ENCODE assay signal across 17 cellular contexts in genomic region chr5:98638111-98638510, GRCh38.
"Had no signal": no experiment of that assay in that cellular context is flagged by ENCODE, and none has a peak within 500 bp of the region (broad histone marks: within the 10 kb centered on the region; RNA-seq: fewer than 3 reads in every experiment).

No MANE protein-coding gene starts in this region.

- H3K4me3 ChIP-seq: adrenal gland, breast epithelium, colonic mucosa, dorsolateral prefrontal cortex, gastrocnemius medialis, spleen, thoracic aorta had no signal

- H3K9me3 ChIP-seq: adrenal gland, breast epithelium, colonic mucosa, gastrocnemius medialis, spleen, thoracic aorta had no signal

- ATAC-seq: activated CD8-positive, alpha-beta T cell treated with anti-CD3 and anti-CD28 coated beads, Interleukin-2, amount 10 ng/mL, durations not matched to agents 7 days and 5 days; activated naive CD4-positive, alpha-beta T cell treated with anti-CD3 and anti-CD28 coated beads, Interleukin-2, amount 50 U/mL, for 72 hours; effector memory CD8-positive, alpha-beta T cell; esophagus mucosa; gastrocnemius medialis; sciatic nerve had no signal

- DNase-seq: activated CD4-positive, alpha-beta T cell treated with anti-CD3 and anti-CD28 coated beads, Interleukin-2, amount 10 ng/mL, durations not matched to agents 24 days and 14 days; activated CD8-positive, alpha-beta T cell treated with anti-CD3 and anti-CD28 coated beads, Interleukin-2, amount 10 ng/mL, durations not matched to agents 7 days and 5 days; activated gamma-delta T cell treated with Interleukin-2 at 50 U/mL for 16 hours; colonic mucosa; dorsolateral prefrontal cortex; effector memory CD8-positive, alpha-beta T cell; gastrocnemius medialis; hypothalamus; spleen; stimulated activated CD4-positive, alpha-beta T cell treated with anti-CD3 and anti-CD28 coated beads, Interleukin-4, amount 100 ng/mL, for 1 hour; stimulated activated naive CD4-positive, alpha-beta T cell treated with Interleukin-2 at 50 U/mL for 16 hours had no signal

- H3K4me1 ChIP-seq: breast epithelium, colonic mucosa, gastrocnemius medialis, spleen had no signal

- H3K27me3 ChIP-seq: adrenal gland, breast epithelium, colonic mucosa, dorsolateral prefrontal cortex, gastrocnemius medialis, spleen had no signal

- H3K36me3 ChIP-seq: adrenal gland, breast epithelium, colonic mucosa, gastrocnemius medialis, spleen, thoracic aorta had no signal

- H3K27ac ChIP-seq: adrenal gland, breast epithelium, colonic mucosa, dorsolateral prefrontal cortex, gastrocnemius medialis, spleen, thoracic aorta had no signal
